Comparison of ENCODE assay signal across 8 cellular contexts in genomic region chr2:224038049-224038829, GRCh38. TPM values are rescaled to one million over a fixed set of nuclear protein-coding genes. Genes with fewer than 3 reads are reported as not detected.
DNase-seq lines count a peak whose midpoint lies in the region; ATAC-seq and TF ChIP-seq lines count a peak whose summit lies in the region.

No MANE protein-coding gene starts in this region.

- peaks cover 42% of the 10 kb centered on the region for H3K27me3 Mint-ChIP-seq in CD8-positive, alpha-beta T cell (ENCODE audit: low read depth)

- TF ChIP-seq POLR2A in breast epithelium (IDR thresholded peaks at IDR 0.05) = no peak

- peak overlapping the region; percentile 36 for H3K4me3 ChIP-seq in CD8-positive, alpha-beta T cell (ENCODE audit: low read depth, low read length)
- H3K4me3 ChIP-seq in SU-DHL-6 (ENCODE audit: insufficient read depth, low read length, poor library complexity, severe bottlenecking) = peak overlapping the region; percentile 27
- peak overlapping the region; percentile 50 to 88 (median 64) for H3K4me3 ChIP-seq in breast epithelium
- H3K4me3 ChIP-seq in kidney epithelial cell (ENCODE audit: low read depth, low read length) = peak overlapping the region; percentile 70

- no peak overlapping the region for H3K27ac ChIP-seq in CD8-positive, alpha-beta T cell (ENCODE audit: low read depth, low read length)
- H3K27ac ChIP-seq in SU-DHL-6 (ENCODE audit: low read depth, low read length) (no peak overlapping the region), breast epithelium (peak overlapping the region in 1 of 2 donors; percentile 67)

- no peaks in the 10 kb centered on the region for H3K9me3 Mint-ChIP-seq in CD8-positive, alpha-beta T cell

- H3K27me3 ChIP-seq in CD8-positive, alpha-beta T cell (ENCODE audit: insufficient read depth, low read length) = no peaks in the 10 kb centered on the region
- H3K27me3 ChIP-seq in SU-DHL-6 (ENCODE audit: low read length) (no peaks in the 10 kb centered on the region), breast epithelium (no peaks in the 10 kb centered on the region), kidney epithelial cell (ENCODE audit: control insufficient read depth, insufficient read depth, low read length) (no peaks in the 10 kb centered on the region)

- no peaks in the 10 kb centered on the region for H3K36me3 ChIP-seq in CD8-positive, alpha-beta T cell (ENCODE audit: insufficient read depth, low read length)
- no peaks in the 10 kb centered on the region for H3K36me3 ChIP-seq in SU-DHL-6 (ENCODE audit: low read length)
- no peaks in the 10 kb centered on the region for H3K36me3 ChIP-seq in breast epithelium
- no peaks in the 10 kb centered on the region for H3K36me3 ChIP-seq in kidney epithelial cell (ENCODE audit: control insufficient read depth, insufficient read depth, low read length)

- no peak overlapping the region for H2AFZ ChIP-seq in SU-DHL-6 (ENCODE audit: low read depth, low read length, severe bottlenecking)

- H3K9ac ChIP-seq in SU-DHL-6 (ENCODE audit: low read length) = no peak overlapping the region

- H3K9me3 ChIP-seq in CD8-positive, alpha-beta T cell (ENCODE audit: low read length) = no peaks in the 10 kb centered on the region
- H3K9me3 ChIP-seq in SU-DHL-6 (ENCODE audit: insufficient read depth, low read length) (no peaks in the 10 kb centered on the region), breast epithelium (no peaks in the 10 kb centered on the region)

- TF ChIP-seq CTCF in CD8-positive, alpha-beta T cell (IDR thresholded peaks at IDR 0.05) = no peak
- TF ChIP-seq CTCF in SU-DHL-6 (IDR thresholded peaks at IDR 0.05; ENCODE audit: insufficient read depth, low read length, poor library complexity, severe bottlenecking) = no peak
- TF ChIP-seq CTCF in breast epithelium (IDR thresholded peaks at IDR 0.05) = no peak
- TF ChIP-seq CTCF in kidney epithelial cell (IDR thresholded peaks at IDR 0.05; ENCODE audit: insufficient read depth, low read length, poor library complexity, severe bottlenecking) = no peak

- peak overlapping the region; percentile 97 for H3K4me3 Mint-ChIP-seq in CD8-positive, alpha-beta T cell

- H3K79me2 ChIP-seq in SU-DHL-6 (ENCODE audit: insufficient read depth, low read length) = no peaks in the 10 kb centered on the region

- peaks cover 3% of the 10 kb centered on the region for H3K36me3 Mint-ChIP-seq in CD8-positive, alpha-beta T cell

- H3K9me2 ChIP-seq in SU-DHL-6 (replicated peaks; ENCODE audit: insufficient read depth, low read length) = no peaks in the 10 kb centered on the region

- H3K4me1 Mint-ChIP-seq in CD8-positive, alpha-beta T cell (ENCODE audit: low read depth) = peaks cover 32% of the 10 kb centered on the region

- H3K4me1 ChIP-seq in CD8-positive, alpha-beta T cell (ENCODE audit: insufficient read depth, low read length) = peaks cover 11% of the 10 kb centered on the region
- peaks cover 0 to 5% of the 10 kb centered on the region in 2 donors for H3K4me1 ChIP-seq in breast epithelium

- DNase-seq in CD8-positive, alpha-beta T cell = peak in 5 of 7 experiments; percentile 11 to 70 (median 41)
- DNase-seq in breast epithelium (ENCODE audit: low spot score in 2 of 2) (no peak), kidney epithelial cell (ENCODE audit: low read depth) (no peak), cerebellar nuclear complex (lab: John Stamatoyannopoulos, UW) (no peak)
- peak; percentile 51 for DNase-seq in stimulated activated CD4-positive, alpha-beta T cell treated with anti-CD3 and anti-CD28 coated beads, Interleukin-1b, Interleukin-23, amount 100 ng/mL, for 48 hours

- H3K27ac Mint-ChIP-seq in CD8-positive, alpha-beta T cell = peak overlapping the region; percentile 65

- peak overlapping the region; percentile 37 for H3K4me2 ChIP-seq in SU-DHL-6 (ENCODE audit: low read depth, low read length, poor library complexity, severe bottlenecking)

- H4K20me1 ChIP-seq in SU-DHL-6 (ENCODE audit: low read depth, low read length) = no peaks in the 10 kb centered on the region

- POLR2A ChIA-PET in CD8-positive, alpha-beta T cell (lab: Charles Lee) = no interaction called here

- CTCF ChIA-PET in CD8-positive, alpha-beta T cell (lab: Charles Lee) = interaction anchor here (1.3 kb wide), 1 partner anchor 45 kb away, joined by 4 read pairs; no protein-coding TSS in a partner anchor

- intact Hi-C loops in CD8-positive, alpha-beta T cell (cut with DNase I, micrococcal nuclease) = loop anchor here in 1 of 2 experiments (2.0 kb wide), 3 partner anchors 13 to 81 kb away; partner anchors contain the start of gene MRPL44
- intact Hi-C loops in breast epithelium (cut with DNase I; ENCODE audit: low total_unique reads) = no loop called here

- ATAC-seq in CD8-positive, alpha-beta T cell = peak; percentile 59
- peak; percentile 67 for ATAC-seq in GM19395 (IDR thresholded peaks at IDR 0.05; ENCODE audit: unreplicated experiment)
- ATAC-seq in HG03521 (IDR thresholded peaks at IDR 0.05; ENCODE audit: unreplicated experiment) = peak; percentile 41

- no peaks in the 10 kb centered on the region for H3F3A ChIP-seq in SU-DHL-6 (ENCODE audit: insufficient read depth)

RNA-seq across cellular contexts. Expression of gene SERPINE2, which starts 0.8 kb away (rescaled TPM):
- total RNA-seq in CD8-positive, alpha-beta T cell = 1 to 10 TPM; 2.8 to 4.8 TPM
- total RNA-seq in breast epithelium (10 to 100 TPM in 2 of 3 donors, 1 to 10 TPM in 1; 1.8 to 44.6 (median 11.9) TPM), kidney epithelial cell (70.0 and 84.9 TPM in 2 replicates)

Comparison
In these comparisons a context has a peak if more than half of its experiments do, and no peak if none do; other contexts are left out.
1. DNase-seq: peak in CD8-positive, alpha-beta T cell (5 of 7) and stimulated activated CD4-positive, alpha-beta T cell treated with anti-CD3 and anti-CD28 coated beads, Interleukin-1b, Interleukin-23, amount 100 ng/mL, for 48 hours (single experiment); none in breast epithelium (0 of 2), kidney epithelial cell (single experiment) and cerebellar nuclear complex (0 of 2).
2. Peak in every context shown above with its lines, with median percentiles within 50 percentile points of each other: ATAC-seq and H3K4me3 ChIP-seq.